1 cellular context compared by ENCODE assay signal in the genomic region with DNA sequence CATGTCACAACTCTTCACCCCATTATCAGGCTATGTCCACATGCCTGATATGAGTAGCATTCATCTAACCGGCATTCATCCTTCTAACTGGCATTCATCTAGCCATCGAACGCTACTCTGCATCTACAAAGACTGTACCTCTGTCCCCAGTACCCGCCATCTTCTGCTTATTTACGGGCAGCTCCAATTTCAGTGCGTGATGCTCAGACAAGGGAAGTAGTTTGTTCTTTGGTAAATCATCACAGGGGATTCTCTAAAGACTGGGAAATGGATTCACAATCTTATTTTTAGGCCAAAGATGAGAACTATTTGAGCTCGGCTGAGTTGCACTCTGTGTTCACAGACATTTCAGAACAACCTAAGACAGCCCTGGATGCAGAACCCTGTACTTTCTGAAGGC.
TF ChIP-seq lines count a peak whose summit lies in the region.

No MANE protein-coding gene starts in this region.

TF ChIP-seq in HepG2, 621 proteins besides CTCF, POLR2A, EP300 and RAD21:
- TF ChIP-seq PHF20 (CRISPR knock-in tag; IDR thresholded peaks at IDR 0.05) (no peak), IRX3 (CRISPR knock-in tag; IDR thresholded peaks at IDR 0.05; ENCODE audit: borderline replicate concordance, low read depth) (no peak), NFATC3 (CRISPR knock-in tag; IDR thresholded peaks at IDR 0.05) (no peak), ZNF768 (CRISPR knock-in tag; IDR thresholded peaks at IDR 0.05) (no peak), BRD4 (CRISPR knock-in tag; IDR thresholded peaks at IDR 0.05) (no peak), KMT2B (CRISPR knock-in tag; IDR thresholded peaks at IDR 0.05) (no peak), NR3C1 (CRISPR knock-in tag; IDR thresholded peaks at IDR 0.05) (no peak), KDM3A (CRISPR knock-in tag; IDR thresholded peaks at IDR 0.05; ENCODE audit: low read depth) (no peak), ZNF24 (IDR thresholded peaks at IDR 0.05) (no peak)
- TF ChIP-seq, protein P1, sequence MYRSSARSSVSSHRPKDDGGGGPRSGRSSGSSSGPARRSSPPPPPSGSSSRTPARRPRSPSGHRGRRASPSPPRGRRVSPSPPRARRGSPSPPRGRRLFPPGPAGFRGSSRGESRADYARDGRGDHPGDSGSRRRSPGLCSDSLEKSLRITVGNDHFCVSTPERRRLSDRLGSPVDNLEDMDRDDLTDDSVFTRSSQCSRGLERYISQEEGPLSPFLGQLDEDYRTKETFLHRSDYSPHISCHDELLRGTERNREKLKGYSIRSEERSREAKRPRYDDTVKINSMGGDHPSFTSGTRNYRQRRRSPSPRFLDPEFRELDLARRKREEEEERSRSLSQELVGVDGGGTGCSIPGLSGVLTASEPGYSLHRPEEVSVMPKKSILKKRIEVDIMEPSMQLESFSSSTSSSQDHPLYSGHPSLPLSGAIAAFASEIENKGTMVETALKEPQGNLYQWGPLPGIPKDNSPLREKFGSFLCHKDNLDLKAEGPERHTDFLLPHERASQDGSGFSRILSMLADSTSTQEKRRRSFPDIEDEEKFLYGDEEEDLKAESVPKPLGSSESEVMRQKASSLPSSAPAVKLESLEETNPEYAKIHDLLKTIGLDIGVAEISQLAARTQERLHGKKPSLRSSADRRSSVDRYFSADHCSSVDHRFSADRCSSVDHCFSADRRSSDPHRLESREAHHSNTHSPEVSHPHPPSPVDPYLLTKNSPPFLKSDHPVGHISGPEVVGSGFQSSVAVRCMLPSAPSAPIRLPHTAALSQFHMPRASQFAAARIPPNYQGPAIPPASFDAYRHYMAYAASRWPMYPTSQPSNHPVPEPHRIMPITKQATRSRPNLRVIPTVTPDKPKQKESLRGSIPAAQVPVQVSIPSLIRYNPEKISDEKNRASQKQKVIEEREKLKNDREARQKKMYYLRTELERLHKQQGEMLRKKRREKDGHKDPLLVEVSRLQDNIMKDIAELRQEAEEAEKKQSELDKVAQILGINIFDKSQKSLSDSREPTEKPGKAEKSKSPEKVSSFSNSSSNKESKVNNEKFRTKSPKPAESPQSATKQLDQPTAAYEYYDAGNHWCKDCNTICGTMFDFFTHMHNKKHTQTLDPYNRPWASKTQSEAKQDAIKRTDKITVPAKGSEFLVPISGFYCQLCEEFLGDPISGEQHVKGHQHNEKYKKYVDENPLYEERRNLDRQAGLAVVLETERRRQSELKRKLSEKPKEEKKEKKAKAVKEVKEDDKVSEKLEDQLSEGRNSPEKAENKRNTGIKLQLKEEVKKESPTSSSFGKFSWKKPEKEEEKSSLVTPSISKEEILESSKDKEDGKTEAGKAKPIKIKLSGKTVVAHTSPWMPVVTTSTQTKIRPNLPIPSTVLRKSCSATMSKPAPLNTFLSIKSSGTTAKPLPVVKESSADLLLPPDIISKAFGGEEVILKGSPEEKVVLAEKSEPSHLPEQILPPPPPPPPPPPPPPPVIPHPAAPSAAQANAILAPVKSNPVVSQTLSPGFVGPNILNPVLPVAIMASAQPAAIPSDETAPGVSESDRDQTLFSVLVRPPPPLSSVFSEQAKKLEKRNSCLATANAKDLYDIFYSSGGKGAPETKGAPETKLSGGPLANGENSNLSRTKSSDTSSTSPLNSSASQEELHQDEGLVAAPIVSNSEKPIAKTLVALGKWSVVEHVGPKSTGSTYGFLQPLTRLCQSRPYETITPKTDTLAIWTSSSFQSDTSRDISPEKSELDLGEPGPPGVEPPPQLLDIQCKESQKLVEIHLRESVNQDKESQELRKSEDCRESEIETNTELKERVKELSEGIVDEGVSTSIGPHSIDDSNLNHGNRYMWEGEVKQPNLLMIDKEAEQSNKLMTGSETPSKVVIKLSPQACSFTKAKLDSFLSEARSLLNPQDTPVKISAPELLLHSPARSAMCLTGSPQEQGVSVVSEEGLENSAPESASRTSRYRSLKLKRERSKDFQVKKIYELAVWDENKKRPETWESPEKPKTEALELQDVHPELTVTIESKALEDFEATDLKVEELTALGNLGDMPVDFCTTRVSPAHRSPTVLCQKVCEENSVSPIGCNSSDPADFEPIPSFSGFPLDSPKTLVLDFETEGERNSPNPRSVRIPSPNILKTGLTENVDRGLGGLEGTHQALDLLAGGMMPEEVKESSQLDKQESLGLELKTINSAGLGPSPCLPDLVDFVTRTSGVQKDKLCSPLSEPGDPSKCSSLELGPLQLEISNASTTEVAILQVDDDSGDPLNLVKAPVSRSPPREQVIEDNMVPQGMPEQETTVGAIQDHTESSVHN (CRISPR knock-in tag; IDR thresholded peaks at IDR 0.05), result no peak
- TF ChIP-seq, protein P2, sequence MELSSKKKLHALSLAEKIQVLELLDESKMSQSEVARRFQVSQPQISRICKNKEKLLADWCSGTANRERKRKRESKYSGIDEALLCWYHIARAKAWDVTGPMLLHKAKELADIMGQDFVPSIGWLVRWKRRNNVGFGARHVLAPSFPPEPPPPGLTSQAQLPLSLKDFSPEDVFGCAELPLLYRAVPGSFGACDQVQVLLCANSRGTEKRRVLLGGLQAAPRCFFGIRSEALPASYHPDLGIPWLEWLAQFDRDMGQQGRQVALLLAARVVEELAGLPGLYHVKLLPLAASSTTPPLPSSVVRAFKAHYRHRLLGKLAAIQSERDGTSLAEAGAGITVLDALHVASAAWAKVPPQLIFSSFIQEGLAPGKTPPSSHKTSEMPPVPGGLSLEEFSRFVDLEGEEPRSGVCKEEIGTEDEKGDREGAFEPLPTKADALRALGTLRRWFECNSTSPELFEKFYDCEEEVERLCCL (CRISPR knock-in tag; IDR thresholded peaks at IDR 0.05; ENCODE audit: borderline replicate concordance), result no peak
- TF ChIP-seq, protein P3, sequence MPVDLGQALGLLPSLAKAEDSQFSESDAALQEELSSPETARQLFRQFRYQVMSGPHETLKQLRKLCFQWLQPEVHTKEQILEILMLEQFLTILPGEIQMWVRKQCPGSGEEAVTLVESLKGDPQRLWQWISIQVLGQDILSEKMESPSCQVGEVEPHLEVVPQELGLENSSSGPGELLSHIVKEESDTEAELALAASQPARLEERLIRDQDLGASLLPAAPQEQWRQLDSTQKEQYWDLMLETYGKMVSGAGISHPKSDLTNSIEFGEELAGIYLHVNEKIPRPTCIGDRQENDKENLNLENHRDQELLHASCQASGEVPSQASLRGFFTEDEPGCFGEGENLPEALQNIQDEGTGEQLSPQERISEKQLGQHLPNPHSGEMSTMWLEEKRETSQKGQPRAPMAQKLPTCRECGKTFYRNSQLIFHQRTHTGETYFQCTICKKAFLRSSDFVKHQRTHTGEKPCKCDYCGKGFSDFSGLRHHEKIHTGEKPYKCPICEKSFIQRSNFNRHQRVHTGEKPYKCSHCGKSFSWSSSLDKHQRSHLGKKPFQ (CRISPR knock-in tag; IDR thresholded peaks at IDR 0.05; ENCODE audit: insufficient replicate concordance), result no peak
- TF ChIP-seq, protein P4, sequence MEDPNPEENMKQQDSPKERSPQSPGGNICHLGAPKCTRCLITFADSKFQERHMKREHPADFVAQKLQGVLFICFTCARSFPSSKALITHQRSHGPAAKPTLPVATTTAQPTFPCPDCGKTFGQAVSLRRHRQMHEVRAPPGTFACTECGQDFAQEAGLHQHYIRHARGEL (CRISPR knock-in tag; IDR thresholded peaks at IDR 0.05), result no peak
- TF ChIP-seq, protein P5, sequence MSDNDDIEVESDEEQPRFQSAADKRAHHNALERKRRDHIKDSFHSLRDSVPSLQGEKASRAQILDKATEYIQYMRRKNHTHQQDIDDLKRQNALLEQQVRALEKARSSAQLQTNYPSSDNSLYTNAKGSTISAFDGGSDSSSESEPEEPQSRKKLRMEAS (IDR thresholded peaks at IDR 0.05), result no peak
